10 cellular contexts compared by ENCODE assay signal in the genomic region with DNA sequence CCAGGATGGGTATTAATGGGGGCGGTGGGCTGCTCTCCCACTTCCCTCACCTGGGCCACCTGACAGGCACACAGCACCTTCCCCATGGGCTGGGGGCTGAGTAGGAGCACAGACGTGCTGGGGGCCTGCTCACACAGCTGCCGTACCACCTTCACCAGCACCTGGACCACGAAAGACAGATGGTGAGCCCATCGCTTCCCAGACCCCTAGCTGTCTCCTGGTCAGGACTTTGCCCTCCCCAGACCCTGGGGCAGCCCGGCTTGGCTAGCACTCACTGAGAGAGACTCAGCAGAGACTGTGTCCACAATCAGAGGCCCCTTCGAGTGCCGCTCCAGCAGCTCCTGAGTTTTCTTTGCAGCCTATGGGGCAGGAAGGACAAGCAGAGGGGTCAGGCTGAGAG. TPM values are rescaled to one million over a fixed set of nuclear protein-coding genes. Genes with fewer than 3 reads are reported as not detected.
"Had no signal": no experiment of that assay in that cellular context is flagged by ENCODE, and none has a peak within 500 bp of the region (broad histone marks: within the 10 kb centered on the region; RNA-seq: fewer than 3 reads in every experiment).

No MANE protein-coding gene starts in this region.

- H2AFZ ChIP-seq: GM23338 had no signal

- DNase-seq: H9, HCEC 1CT, KBM-7 had no signal

- H3K4me2 ChIP-seq: GM23338 had no signal

- H3K27ac ChIP-seq: HL-60 had no signal

- H3K9me3 Mint-ChIP-seq: GM23338, H9, IgD-negative memory B cell had no signal

- H3K27ac Mint-ChIP-seq: GM23338, H9, IgD-negative memory B cell had no signal

- FAIRE-seq: H1, H54, HepG2 had no signal

- H3K4me3 ChIP-seq: GM23338 had no signal

- H3K4me3 Mint-ChIP-seq: GM23338, H9, IgD-negative memory B cell had no signal

RNA-seq across cellular contexts. Expression of a gene that starts 30.9 kb away (rescaled TPM):
- total RNA-seq: HepG2, HT1080 had no signal
- polyA plus RNA-seq: HepG2, IgD-negative memory B cell had no signal

RNA-seq across cellular contexts. Expression of a gene that starts 41.3 kb away (rescaled TPM):
- total RNA-seq: GM23338, H1, H9, HepG2, HT1080 had no signal
- polyA plus RNA-seq: GM23338, H1, HepG2, IgD-negative memory B cell had no signal
